25 cellular contexts compared by ENCODE assay signal in genomic region chrX:16282209-16282608, GRCh38.
"Had no signal": no experiment of that assay in that cellular context is flagged by ENCODE, and none has a peak within 500 bp of the region (broad histone marks: within the 10 kb centered on the region; RNA-seq: fewer than 3 reads in every experiment).

No MANE protein-coding gene starts in this region.

- H2AFZ ChIP-seq: parathyroid adenoma had no signal

- H3K27me3 Mint-ChIP-seq: progenitor cell of endocrine pancreas had no signal

- H3K9me3 Mint-ChIP-seq: natural killer cell; stimulated activated memory B cell treated with anti-CD40 and anti-IgM and Interleukin-4, amounts not matched to agents 10 μg/mL and 1 μg/mL and 100 μg/mL, for 72 hours; type B pancreatic cell had no signal

- H3K36me3 Mint-ChIP-seq: mesothelial cell of epicardium; natural killer cell; stimulated activated memory B cell treated with anti-CD40 and anti-IgM and Interleukin-4, amounts not matched to agents 10 μg/mL and 1 μg/mL and 100 μg/mL, for 72 hours; type B pancreatic cell had no signal

- H3K9me3 ChIP-seq: gastrocnemius medialis, neutrophil, spleen, testis, tibial artery had no signal

- H3K79me2 ChIP-seq: parathyroid adenoma had no signal

- DNase-seq: cerebellar nuclear complex; dorsolateral prefrontal cortex; effector CD4-positive, alpha-beta T cell; foreskin fibroblast; gastrocnemius medialis; head of caudate nucleus; hippocampal formation; left colon; mesenchymal stem cell; natural killer cell; spleen; stimulated activated CD4-positive, alpha-beta T cell treated with anti-CD3 and anti-CD28 coated beads, Interleukin-4, amount 100 ng/mL, for 4 hours; stimulated activated naive CD8-positive, alpha-beta T cell treated with anti-CD3 and anti-CD28 coated beads, Interleukin-15, Interleukin-2, amounts not matched to agents 100 U/mL and 50 U/mL, for 24 hours; substantia nigra; testis; tibial artery had no signal

- H3K4me3 Mint-ChIP-seq: mesothelial cell of epicardium; natural killer cell; stimulated activated memory B cell treated with anti-CD40 and anti-IgM and Interleukin-4, amounts not matched to agents 10 μg/mL and 1 μg/mL and 100 μg/mL, for 72 hours; type B pancreatic cell had no signal

- H3K27me3 ChIP-seq: gastrocnemius medialis, neutrophil, testis, tibial artery had no signal

- H3K36me3 ChIP-seq: gastrocnemius medialis, neutrophil, spleen, tibial artery had no signal

- H3K4me1 ChIP-seq: gastrocnemius medialis, parathyroid adenoma, spleen, testis, tibial artery had no signal

- H3K4me1 Mint-ChIP-seq: natural killer cell; stimulated activated memory B cell treated with anti-CD40 and anti-IgM and Interleukin-4, amounts not matched to agents 10 μg/mL and 1 μg/mL and 100 μg/mL, for 72 hours had no signal

- ATAC-seq: esophagus mucosa; gastrocnemius medialis; left colon; natural killer cell; sciatic nerve; stimulated activated memory B cell treated with anti-CD40 and anti-IgM and Interleukin-4, amounts not matched to agents 10 μg/mL and 1 μg/mL and 100 μg/mL, for 72 hours; stimulated activated naive CD8-positive, alpha-beta T cell treated with anti-CD3 and anti-CD28 coated beads, Interleukin-15, Interleukin-2, amounts not matched to agents 100 U/mL and 50 U/mL, for 24 hours had no signal

- H3K27ac Mint-ChIP-seq: mesothelial cell of epicardium; natural killer cell; progenitor cell of endocrine pancreas; stimulated activated memory B cell treated with anti-CD40 and anti-IgM and Interleukin-4, amounts not matched to agents 10 μg/mL and 1 μg/mL and 100 μg/mL, for 72 hours; type B pancreatic cell had no signal

- H3K4me3 ChIP-seq: dorsolateral prefrontal cortex, gastrocnemius medialis, spleen, testis, tibial artery had no signal

- H3K9ac ChIP-seq: parathyroid adenoma had no signal

- H3K27ac ChIP-seq: dorsolateral prefrontal cortex, epithelial cell of prostate, gastrocnemius medialis, neutrophil, parathyroid adenoma, spleen, testis, tibial artery had no signal
